ENCODE assay signal across 18 cellular contexts in genomic region chr1:74703386-74704182, GRCh38. TPM values are rescaled to one million over a fixed set of nuclear protein-coding genes. Genes with fewer than 3 reads are reported as not detected.
DNase-seq lines count a peak whose midpoint lies in the region; ATAC-seq, FAIRE-seq and TF ChIP-seq lines count a peak whose summit lies in the region.
"Had no signal": no experiment of that assay in that cellular context is flagged by ENCODE, and none has a peak within 500 bp of the region (broad histone marks: within the 10 kb centered on the region; RNA-seq: fewer than 3 reads in every experiment).

No MANE protein-coding gene starts in this region.

- FAIRE-seq in GM19239 (lab: Jason Lieb, UNC) (peak; percentile 11), bronchial epithelial cell (lab: Jason Lieb, UNC) (no peak)
- FAIRE-seq: A204.1, H54 had no signal

- DNase-seq in GM19239 (ENCODE audit: insufficient read length, low spot score) (no peak), bronchial epithelial cell (ENCODE audit: low read depth) (peak; percentile 7), upper lobe of right lung (no peak), NCI-H187 (lab: John Stamatoyannopoulos, UW) (no peak), glutamatergic neuron (no peak)
- DNase-seq: C1 segment of cervical spinal cord; Calu3; CD4-positive, alpha-beta T cell; DMS 273 treated with DMSO at 0.1 percent for 48 hours; GM23248; IMR-90 had no signal

- no peaks in the 10 kb centered on the region for H3K9me3 Mint-ChIP-seq in glutamatergic neuron (ENCODE audit: unreplicated experiment)
- H3K9me3 Mint-ChIP-seq: CD4-positive, alpha-beta T cell had no signal

- H3K4me3 ChIP-seq in bronchial epithelial cell (ENCODE audit: low read depth, low read length) (no peak overlapping the region), upper lobe of right lung (no peak overlapping the region)
- H3K4me3 ChIP-seq: GM23248 had no signal

- H3K4me1 ChIP-seq in upper lobe of right lung, result no peaks in the 10 kb centered on the region

- H3K27me3 Mint-ChIP-seq in glutamatergic neuron (ENCODE audit: unreplicated experiment), result no peaks in the 10 kb centered on the region
- H3K27me3 Mint-ChIP-seq: B cell; CD4-positive, alpha-beta T cell had no signal

- TF ChIP-seq CTCF in bronchial epithelial cell (IDR thresholded peaks at IDR 0.05; ENCODE audit: insufficient read depth, low read length, severe bottlenecking) (no peak), upper lobe of right lung (IDR thresholded peaks at IDR 0.05) (no peak), glutamatergic neuron (IDR thresholded peaks at IDR 0.05; ENCODE audit: partially characterized antibody, unreplicated experiment) (no peak)

- no peak overlapping the region for H3K27ac Mint-ChIP-seq in glutamatergic neuron (ENCODE audit: unreplicated experiment)
- H3K27ac Mint-ChIP-seq: B cell; CD4-positive, alpha-beta T cell had no signal

- H3K4me1 Mint-ChIP-seq in glutamatergic neuron (ENCODE audit: low read depth, unreplicated experiment), result peaks cover 3% of the 10 kb centered on the region
- H3K4me1 Mint-ChIP-seq: B cell had no signal

- no peak overlapping the region for H3K27ac ChIP-seq in upper lobe of right lung
- H3K27ac ChIP-seq: GM23248 had no signal

- no peak overlapping the region for H3K4me3 Mint-ChIP-seq in glutamatergic neuron (ENCODE audit: unreplicated experiment)
- H3K4me3 Mint-ChIP-seq: B cell; CD4-positive, alpha-beta T cell had no signal

- H3K27me3 ChIP-seq in bronchial epithelial cell (ENCODE audit: control insufficient read depth, insufficient read depth, low read length) (no peaks in the 10 kb centered on the region), upper lobe of right lung (no peaks in the 10 kb centered on the region)

- H3K36me3 ChIP-seq in bronchial epithelial cell (ENCODE audit: control insufficient read depth, insufficient read depth, low read length) (no peaks in the 10 kb centered on the region), upper lobe of right lung (peaks cover 58% of the 10 kb centered on the region)

- H3K9me3 ChIP-seq in upper lobe of right lung, result no peaks in the 10 kb centered on the region

- ATAC-seq in HG02610 (IDR thresholded peaks at IDR 0.05; ENCODE audit: unreplicated experiment) (peak; percentile 47), upper lobe of right lung (peak; percentile 49), GM18867 (IDR thresholded peaks at IDR 0.05; ENCODE audit: unreplicated experiment) (no peak)
- ATAC-seq: HCT116 had no signal

- intact Hi-C loops in upper lobe of right lung (cut with DNase I), result no loop called here

- no peaks in the 10 kb centered on the region for H3K36me3 Mint-ChIP-seq in glutamatergic neuron (ENCODE audit: unreplicated experiment)

RNA-seq across cellular contexts. Expression of gene CRYZ, which starts 29.3 kb away (rescaled TPM):
- total RNA-seq in bronchial epithelial cell (32.9 and 37.6 TPM in 2 replicates), upper lobe of right lung (48.3 TPM), glutamatergic neuron (ENCODE audit: unreplicated experiment) (16.2 TPM)

RNA-seq across cellular contexts. Expression of gene TYW3, which starts 29.4 kb away (rescaled TPM):
- total RNA-seq in bronchial epithelial cell (9.7 and 10.2 TPM in 2 replicates), upper lobe of right lung (18.4 TPM), glutamatergic neuron (ENCODE audit: unreplicated experiment) (7.6 TPM)

RNA-seq across cellular contexts. Expression of gene ERICH3, which starts 30.0 kb away (rescaled TPM):
- total RNA-seq in bronchial epithelial cell, result not detected in 2 replicates
- total RNA-seq in upper lobe of right lung, result not detected
- 1.9 TPM for total RNA-seq in glutamatergic neuron (ENCODE audit: unreplicated experiment)
- total RNA-seq: CD4-positive, alpha-beta T cell; GM23248; HT-29; IMR-90 had no signal
